8 cellular contexts compared by ENCODE assay signal in genomic region chr18:50287441-50288347, GRCh38. TPM values are rescaled to one million over a fixed set of nuclear protein-coding genes. Genes with fewer than 3 reads are reported as not detected.
A peak's percentile ranks its signal among the peaks of the same experiment; 100 is the strongest.
DNase-seq lines count a peak whose midpoint lies in the region; ATAC-seq, FAIRE-seq and TF ChIP-seq lines count a peak whose summit lies in the region.

Gene CXXC1 (minus strand): TSS chr18:50287692. CDS start chr18:50287589, 103 bp downstream.

- H2BK15ac ChIP-seq in H1 (ENCODE audit: low read length): peak within 1 kb of the TSS; percentile 49; the same call in 1 of the 2 replicates
- H2BK15ac ChIP-seq in mesenchymal stem cell (ENCODE audit: low read depth, poor library complexity, severe bottlenecking): no peak within 1 kb of the TSS

- no peaks in the 10 kb centered on the region for H3K9me3 Mint-ChIP-seq in Calu3 (ENCODE audit: low read depth, unreplicated experiment)

- peaks cover 0 to 7% of the 10 kb centered on the region in 2 experiments; a peak in 1 of 4 replicates for H3K79me2 ChIP-seq in H1 (ENCODE audit: control insufficient read depth in 1 of 2, insufficient read depth in 2 of 2, low read length in 2 of 2)

- no peak within 1 kb of the TSS for H4K5ac ChIP-seq in H1 (ENCODE audit: insufficient read length, low read depth, low read length)

- H3K4me2 ChIP-seq in H1 (ENCODE audit: insufficient read depth in 1 of 2, low read depth in 2 of 2, low read length in 2 of 2) (peak within 1 kb of the TSS; percentile 80 to 91), mesenchymal stem cell (ENCODE audit: low read length, poor library complexity, severe bottlenecking) (peak within 1 kb of the TSS; percentile 83)

- H3K9ac ChIP-seq in H1 (replicated peaks in 1 of 4; ENCODE audit: extremely low read depth in 1 of 4, low read depth in 3 of 4, low read length in 3 of 4): peak within 1 kb of the TSS; percentile 34 to 56 (median 46)
- H3K9ac ChIP-seq in mesenchymal stem cell (ENCODE audit: low read length): peak within 1 kb of the TSS; percentile 92

- peak; percentile 12 to 18; a peak in 2 of 4 replicates for TF ChIP-seq RAD21 in H1 (IDR thresholded peaks at IDR 0.05 in 1 of 2, conservative IDR thresholded peaks at IDR 0.05 in 1 of 2; ENCODE audit: low read depth in 2 of 2, low read length in 2 of 2)

- peak within 1 kb of the TSS; percentile 78 to 99 (median 95) for H3K4me3 ChIP-seq in H1 (ENCODE audit: extremely low read depth in 1 of 4, insufficient read depth in 2 of 4, low read depth in 3 of 4, low read length in 4 of 4)
- peak within 1 kb of the TSS; percentile 94 to 96 for H3K4me3 ChIP-seq in mesenchymal stem cell (ENCODE audit: insufficient read depth in 1 of 2, low read depth in 1 of 2, low read length in 2 of 2)

- H4K8ac ChIP-seq in H1 (ENCODE audit: extremely low read depth, insufficient read depth, low read length): peak within 1 kb of the TSS; percentile 43; the same call in 1 of the 2 replicates
- peak within 1 kb of the TSS; percentile 63 for H4K8ac ChIP-seq in mesenchymal stem cell (ENCODE audit: low read length)

- TF ChIP-seq POLR2A in H1 (IDR thresholded peaks at IDR 0.05; ENCODE audit: control extremely low read depth in 1 of 2, low read depth in 2 of 2, low read length in 2 of 2): 0 out of 3 replicates have a peak, but pooled peaks of 1 of the 2 experiments have one; percentile 46

- H3K27me3 Mint-ChIP-seq in Calu3 (ENCODE audit: unreplicated experiment): no peaks in the 10 kb centered on the region

- H3K23me2 ChIP-seq in H1 (ENCODE audit: low read depth, low read length): peaks cover 6% of the 10 kb centered on the region

- H3K56ac ChIP-seq in H1 (replicated peaks; ENCODE audit: insufficient read length, low read depth, low read length): peak within 1 kb of the TSS; percentile 59

- H4K20me1 ChIP-seq in H1 (replicated peaks in 1 of 2; ENCODE audit: control insufficient read depth in 1 of 2, insufficient read depth in 2 of 2, low read length in 2 of 2): peaks cover 0 to 5% of the 10 kb centered on the region in 2 experiments

- H3K36me3 ChIP-seq in H1 (ENCODE audit: control insufficient read depth in 2 of 4, insufficient read depth in 4 of 4, low read length in 3 of 4): peaks cover 3 to 22% (median 20%) of the 10 kb centered on the region in 4 experiments
- H3K36me3 ChIP-seq in mesenchymal stem cell (ENCODE audit: control insufficient read depth in 1 of 2, insufficient read depth in 2 of 2, low read depth in 1 of 2, low read length in 2 of 2): peaks cover 28 to 36% of the 10 kb centered on the region in 2 experiments

- no peaks in the 10 kb centered on the region for H3K27me3 ChIP-seq in H1 (replicated peaks in 1 of 4; ENCODE audit: control insufficient read depth in 3 of 4, extremely low read depth in 1 of 4, insufficient read depth in 3 of 4, low read length in 3 of 4)
- H3K27me3 ChIP-seq in mesenchymal stem cell (ENCODE audit: control insufficient read depth in 1 of 2, insufficient read depth in 1 of 2, low read length in 2 of 2): peaks cover 0 to 6% of the 10 kb centered on the region in 2 experiments

- H3K23ac ChIP-seq in H1 (ENCODE audit: insufficient read length): no peak within 1 kb of the TSS
- H3K23ac ChIP-seq in mesenchymal stem cell (ENCODE audit: low read length in 2 of 2): peak within 1 kb of the TSS in 1 of 2 experiments; percentile 94

- H3K36me3 Mint-ChIP-seq in Calu3 (ENCODE audit: insufficient read depth, unreplicated experiment): peaks cover 39% of the 10 kb centered on the region

- peaks cover 28% of the 10 kb centered on the region for H3K4me1 Mint-ChIP-seq in Calu3 (ENCODE audit: low read depth, unreplicated experiment)

- peak within 1 kb of the TSS; percentile 89 for H3K4me3 Mint-ChIP-seq in Calu3 (ENCODE audit: low read depth, unreplicated experiment)

- H4K91ac ChIP-seq in H1 (replicated peaks; ENCODE audit: insufficient read length, low read length) (no peak within 1 kb of the TSS), mesenchymal stem cell (ENCODE audit: low read length) (no peak within 1 kb of the TSS)

- H2AFZ ChIP-seq in H1 (ENCODE audit: low read length) (peak within 1 kb of the TSS; percentile 100), mesenchymal stem cell (ENCODE audit: low read depth, low read length) (peak within 1 kb of the TSS; percentile 95)

- H3K4ac ChIP-seq in H1 (replicated peaks; ENCODE audit: insufficient read length, low read depth, low read length) (no peak within 1 kb of the TSS), mesenchymal stem cell (ENCODE audit: low read depth in 1 of 2, low read length in 2 of 2) (peak within 1 kb of the TSS in 1 of 2 experiments; percentile 63)

- POLR2A ChIA-PET in H1 (lab: Charles Lee; ENCODE audit: partially characterized antibody): no interaction called here

- H3K9me3 ChIP-seq in H1 (ENCODE audit: insufficient read depth in 2 of 2, low read depth in 1 of 2, low read length in 1 of 2) (no peaks in the 10 kb centered on the region), mesenchymal stem cell (ENCODE audit: control insufficient read depth, low read length) (no peaks in the 10 kb centered on the region)

- peak within 1 kb of the TSS; percentile 47; the same call in 1 of the 2 replicates for H3K27ac ChIP-seq in H1 (ENCODE audit: low read depth, low read length)
- no peak within 1 kb of the TSS for H3K27ac ChIP-seq in mesenchymal stem cell (ENCODE audit: low read length, poor library complexity, severe bottlenecking)

- H2BK20ac ChIP-seq in H1 (ENCODE audit: low read length): no peak within 1 kb of the TSS

- no peak within 1 kb of the TSS; the same call in 1 of the 2 replicates for H3K18ac ChIP-seq in H1 (ENCODE audit: extremely low read depth, low read length)
- peak within 1 kb of the TSS in 1 of 2 experiments; percentile 56 for H3K18ac ChIP-seq in mesenchymal stem cell (ENCODE audit: low read depth in 1 of 2, low read length in 2 of 2)

- intact Hi-C loops in Calu3 (cut with micrococcal nuclease; ENCODE audit: unreplicated experiment): loop anchor here (1.0 to 5.0 kb wide), 2 partner anchors 21 to 70 kb away; no protein-coding TSS in a partner anchor

- H2BK5ac ChIP-seq in H1 (ENCODE audit: low read depth, low read length) (no peak within 1 kb of the TSS), mesenchymal stem cell (ENCODE audit: low read depth, low read length, poor library complexity, severe bottlenecking) (no peak within 1 kb of the TSS)

- ATAC-seq in GM21381 (IDR thresholded peaks at IDR 0.05; ENCODE audit: unreplicated experiment): peak; percentile 93

- 2% methylated on average over 70 of the region's 76 CpGs; no CpG with 5 or more reads in 1 of the 2 experiments for whole genome bisulfite sequencing in H1 (ENCODE audit: extremely low coverage in 1 of 2, insufficient coverage in 1 of 2, insufficient read length in 1 of 2, insufficient replicate concordance in 2 of 2, low coverage in 1 of 2, low lambda C conversion rate in 2 of 2, missing lambda C conversion rate in 1 of 2), 2 experiments
- WGBS in mesenchymal stem cell: under 1% methylated on average over 75 of the region's 76 CpGs

- no peaks in the 10 kb centered on the region for H3K79me1 ChIP-seq in H1 (ENCODE audit: low read depth, low read length)
- peaks cover 28% of the 10 kb centered on the region for H3K79me1 ChIP-seq in mesenchymal stem cell (replicated peaks; ENCODE audit: low read length, poor library complexity, severe bottlenecking)

- peaks cover 0 to 5% (median 2%) of the 10 kb centered on the region in 4 experiments; a peak in 3 of 7 replicates for H3K4me1 ChIP-seq in H1 (replicated peaks in 1 of 4; ENCODE audit: control insufficient read depth in 3 of 4, insufficient read depth in 4 of 4, low read length in 3 of 4)
- peaks cover 16% of the 10 kb centered on the region for H3K4me1 ChIP-seq in mesenchymal stem cell (ENCODE audit: control insufficient read depth, insufficient read depth, low read depth, low read length)

- FAIRE-seq in H1 (lab: Jason Lieb, UNC): peak; percentile 95

- peak; percentile 96 for DNase-seq in Calu3
- DNase-seq in HUDEP-2 (lab: John Stamatoyannopoulos, UW; ENCODE audit: unreplicated experiment in 76 of 76): peak; percentile 84 to 100 (median 98)
- peak; percentile 98 for DNase-seq in NOMO-1 treated with dmso at 0.1 percent for 144 hours (lab: John Stamatoyannopoulos, UW; ENCODE audit: unreplicated experiment)
- peak; percentile 83 to 91 (median 89) for DNase-seq in activated CD8-positive, alpha-beta memory T cell treated with anti-CD3 and anti-CD28 coated beads for 48 hours (ENCODE audit: low read depth in 2 of 3, low spot score in 2 of 3)
- peak; percentile 93 to 99 for DNase-seq in H1 (ENCODE audit: low read depth in 1 of 2, low spot score in 2 of 2)
- DNase-seq in mesenchymal stem cell: peak; percentile 99
- DNase-seq in stimulated activated CD8-positive, alpha-beta memory T cell treated with anti-CD3 and anti-CD28 coated beads, Interleukin-12 subunit alpha, Interleukin-12 subunit beta, amount 100 ng/mL, for 4 hours (ENCODE audit: low read depth): peak; percentile 95

- H2AK5ac ChIP-seq in H1 (ENCODE audit: low read depth, low read length) (no peak within 1 kb of the TSS), mesenchymal stem cell (ENCODE audit: low read length, severe bottlenecking) (no peak within 1 kb of the TSS)

- peak within 1 kb of the TSS; percentile 80 for H3K27ac Mint-ChIP-seq in Calu3 (ENCODE audit: unreplicated experiment)

- BruUV-seq in Calu3 (replicated peaks; lab: Mats Ljungman, UMichigan): no TSS peak

- no peak within 1 kb of the TSS for H3K14ac ChIP-seq in H1 (ENCODE audit: insufficient read length)
- H3K14ac ChIP-seq in mesenchymal stem cell (ENCODE audit: low read length in 2 of 2): no peak within 1 kb of the TSS

- TF ChIP-seq CTCF in Calu3 (IDR thresholded peaks at IDR 0.05; ENCODE audit: unreplicated experiment) (peak; percentile 63), H1 (IDR thresholded peaks at IDR 0.05; ENCODE audit: control extremely low read depth in 1 of 3, insufficient read depth in 1 of 3, low read depth in 1 of 3, low read length in 3 of 3) (peak in 1 of 3 experiments; percentile 26; a peak in 1 of 4 replicates)

- peak in 1 of 2 experiments; percentile 6; a peak in 1 of 3 replicates for TF ChIP-seq EP300 in H1 (IDR thresholded peaks at IDR 0.05; ENCODE audit: borderline replicate concordance in 1 of 2, low read depth in 2 of 2, low read length in 2 of 2)

- H2BK12ac ChIP-seq in H1 (ENCODE audit: low read depth, low read length) (no peak within 1 kb of the TSS), mesenchymal stem cell (ENCODE audit: low read length in 2 of 2) (peak within 1 kb of the TSS in 1 of 2 experiments; percentile 64)

- CTCF ChIA-PET in Calu3 (lab: Charles Lee) (no interaction called here), H1 (lab: Charles Lee; ENCODE audit: partially characterized antibody) (interaction anchor here (1.0 kb wide), 1 partner anchor 70 kb away, joined by 6 read pairs; no protein-coding TSS in a partner anchor)

- H2BK120ac ChIP-seq in H1 (replicated peaks; ENCODE audit: low read depth, low read length) (no peak within 1 kb of the TSS), mesenchymal stem cell (ENCODE audit: low read depth, low read length) (no peak within 1 kb of the TSS)

RNA-seq across cellular contexts. Expression of gene CXXC1, which starts in this region (rescaled TPM):
- 75.1 and 95.2 TPM in 2 replicates for total RNA-seq in Calu3 (2022)
- total RNA-seq in H1 (2021; fragmentation: NEBNext Ultra II Directional; extraction: Animal tissue kit (Norgen Biotek cat#: 25700)): 73.3 and 80.9 TPM in 2 replicates
- 136 and 208 TPM in 2 replicates for polyA plus RNA-seq in H1 (2011; rRNA removed)
- 116 TPM for polyA plus RNA-seq in H1 (2011; cell fraction: cytosol; rRNA removed)
- 325 TPM for polyA plus RNA-seq in H1 (2011; cell fraction: nucleus; rRNA removed)
- polyA plus RNA-seq in H1 (2012, experiment 1 of 2): 60.6 to 96.5 TPM (median 93.1 TPM) in 4 replicates
- 63.3 TPM for polyA plus RNA-seq in H1 (2012, experiment 2 of 2)
- polyA plus RNA-seq in H1 (2013, experiment 1 of 2): 48.4 TPM
- polyA plus RNA-seq in H1 (2013, experiment 2 of 2): 42.2 TPM
- 30.6 and 34.3 TPM in 2 replicates for polyA minus RNA-seq in H1 (2011; rRNA and poly(A)+ RNA removed)
- polyA minus RNA-seq in H1 (2011; cell fraction: cytosol; rRNA and poly(A)+ RNA removed): 27.0 TPM
- polyA minus RNA-seq in H1 (2011; cell fraction: nucleus; rRNA and poly(A)+ RNA removed): 40.6 TPM
- 24.0 TPM for polyA plus RNA-seq in mesenchymal stem cell (2013, experiment 1 of 2)
- 24.8 TPM for polyA plus RNA-seq in mesenchymal stem cell (2013, experiment 2 of 2)
